ENCODE assay signal across 1 cellular context in the genomic region with DNA sequence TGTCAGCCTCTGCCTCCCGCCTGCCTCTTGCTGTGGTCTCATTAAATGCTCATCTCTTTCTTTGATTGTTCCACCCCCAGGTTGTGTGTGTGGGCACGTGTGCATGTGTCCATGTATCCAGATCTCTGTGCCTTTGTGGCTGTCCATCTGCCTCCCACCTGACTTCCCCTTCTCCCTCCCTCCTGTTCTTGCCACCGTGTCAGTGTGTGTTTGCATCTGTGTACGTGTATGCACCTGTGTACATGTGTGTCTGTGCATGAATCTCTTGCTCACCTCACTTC.
TF ChIP-seq lines count a peak whose summit lies in the region.

No MANE protein-coding gene starts in this region.

TF ChIP-seq in HepG2, 621 proteins besides CTCF, POLR2A, EP300 and RAD21 (continued from another document):
- TF ChIP-seq, protein P1, sequence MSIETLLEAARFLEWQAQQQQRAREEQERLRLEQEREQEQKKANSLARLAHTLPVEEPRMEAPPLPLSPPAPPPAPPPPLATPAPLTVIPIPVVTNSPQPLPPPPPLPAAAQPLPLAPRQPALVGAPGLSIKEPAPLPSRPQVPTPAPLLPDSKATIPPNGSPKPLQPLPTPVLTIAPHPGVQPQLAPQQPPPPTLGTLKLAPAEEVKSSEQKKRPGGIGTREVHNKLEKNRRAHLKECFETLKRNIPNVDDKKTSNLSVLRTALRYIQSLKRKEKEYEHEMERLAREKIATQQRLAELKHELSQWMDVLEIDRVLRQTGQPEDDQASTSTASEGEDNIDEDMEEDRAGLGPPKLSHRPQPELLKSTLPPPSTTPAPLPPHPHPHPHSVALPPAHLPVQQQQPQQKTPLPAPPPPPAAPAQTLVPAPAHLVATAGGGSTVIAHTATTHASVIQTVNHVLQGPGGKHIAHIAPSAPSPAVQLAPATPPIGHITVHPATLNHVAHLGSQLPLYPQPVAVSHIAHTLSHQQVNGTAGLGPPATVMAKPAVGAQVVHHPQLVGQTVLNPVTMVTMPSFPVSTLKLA (IDR thresholded peaks at IDR 0.05): 0 out of 2 replicates have a peak, but pooled peaks have one; percentile 17
- no peak for TF ChIP-seq ISX (CRISPR knock-in tag; conservative IDR thresholded peaks at IDR 0.05)
- TF ChIP-seq FOXO1 (CRISPR knock-in tag; IDR thresholded peaks at IDR 0.05): 0 out of 2 replicates have a peak, but pooled peaks have one; percentile 49
- TF ChIP-seq ZNF883 (CRISPR knock-in tag; IDR thresholded peaks at IDR 0.05; ENCODE audit: not compliant biosample characterization): peak; percentile 59
- TF ChIP-seq, protein P2, sequence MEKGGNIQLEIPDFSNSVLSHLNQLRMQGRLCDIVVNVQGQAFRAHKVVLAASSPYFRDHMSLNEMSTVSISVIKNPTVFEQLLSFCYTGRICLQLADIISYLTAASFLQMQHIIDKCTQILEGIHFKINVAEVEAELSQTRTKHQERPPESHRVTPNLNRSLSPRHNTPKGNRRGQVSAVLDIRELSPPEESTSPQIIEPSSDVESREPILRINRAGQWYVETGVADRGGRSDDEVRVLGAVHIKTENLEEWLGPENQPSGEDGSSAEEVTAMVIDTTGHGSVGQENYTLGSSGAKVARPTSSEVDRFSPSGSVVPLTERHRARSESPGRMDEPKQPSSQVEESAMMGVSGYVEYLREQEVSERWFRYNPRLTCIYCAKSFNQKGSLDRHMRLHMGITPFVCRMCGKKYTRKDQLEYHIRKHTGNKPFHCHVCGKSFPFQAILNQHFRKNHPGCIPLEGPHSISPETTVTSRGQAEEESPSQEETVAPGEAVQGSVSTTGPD (CRISPR knock-in tag; IDR thresholded peaks at IDR 0.05): no peak
- TF ChIP-seq ZNF382 (CRISPR knock-in tag; IDR thresholded peaks at IDR 0.05; ENCODE audit: borderline replicate concordance): no peak
- TF ChIP-seq GTF3A (CRISPR knock-in tag; conservative IDR thresholded peaks at IDR 0.05): no peak
- TF ChIP-seq SP1 (IDR thresholded peaks at IDR 0.05): no peak
- 0 out of 2 replicates have a peak, but pooled peaks have one; percentile 20 for TF ChIP-seq SP1 (CRISPR knock-in tag; IDR thresholded peaks at IDR 0.05)
- TF ChIP-seq, protein P3, sequence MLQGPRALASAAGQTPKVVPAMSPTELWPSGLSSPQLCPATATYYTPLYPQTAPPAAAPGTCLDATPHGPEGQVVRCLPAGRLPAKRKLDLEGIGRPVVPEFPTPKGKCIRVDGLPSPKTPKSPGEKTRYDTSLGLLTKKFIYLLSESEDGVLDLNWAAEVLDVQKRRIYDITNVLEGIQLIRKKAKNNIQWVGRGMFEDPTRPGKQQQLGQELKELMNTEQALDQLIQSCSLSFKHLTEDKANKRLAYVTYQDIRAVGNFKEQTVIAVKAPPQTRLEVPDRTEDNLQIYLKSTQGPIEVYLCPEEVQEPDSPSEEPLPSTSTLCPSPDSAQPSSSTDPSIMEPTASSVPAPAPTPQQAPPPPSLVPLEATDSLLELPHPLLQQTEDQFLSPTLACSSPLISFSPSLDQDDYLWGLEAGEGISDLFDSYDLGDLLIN (CRISPR knock-in tag; IDR thresholded peaks at IDR 0.05; ENCODE audit: borderline replicate concordance): no peak
- TF ChIP-seq ZNF772 (CRISPR knock-in tag; IDR thresholded peaks at IDR 0.05): no peak
- TF ChIP-seq REXO4 (CRISPR knock-in tag; IDR thresholded peaks at IDR 0.05; ENCODE audit: borderline replicate concordance): no peak
- no peak for TF ChIP-seq YEATS4 (CRISPR knock-in tag; IDR thresholded peaks at IDR 0.05; ENCODE audit: borderline replicate concordance)
- no peak for TF ChIP-seq ZNF160 (CRISPR knock-in tag; IDR thresholded peaks at IDR 0.05)
- no peak for TF ChIP-seq SIX1 (CRISPR knock-in tag; IDR thresholded peaks at IDR 0.05; ENCODE audit: borderline replicate concordance)
TF ChIP-seq in HepG2: peak in this region for 4.
